15 cellular contexts compared by ENCODE assay signal in genomic region chr22:23534851-23535717, GRCh38. TPM values are rescaled to one million over a fixed set of nuclear protein-coding genes. Genes with fewer than 3 reads are reported as not detected.
DNase-seq lines count a peak whose midpoint lies in the region; ATAC-seq and TF ChIP-seq lines count a peak whose summit lies in the region.
"Had no signal": no experiment of that assay in that cellular context is flagged by ENCODE, and none has a peak within 500 bp of the region (broad histone marks: within the 10 kb centered on the region; RNA-seq: fewer than 3 reads in every experiment).

No MANE protein-coding gene starts in this region.

- intact Hi-C loops in left lung (cut with DNase I) = no loop called here

- H3K27ac ChIP-seq in RWPE2 (ENCODE audit: poor library complexity, severe bottlenecking) (no peak overlapping the region), left lung (no peak overlapping the region)
- H3K27ac ChIP-seq: right atrium auricular region had no signal

- H3K4me1 ChIP-seq in RWPE2 (ENCODE audit: insufficient read depth, poor library complexity, severe bottlenecking) (no peaks in the 10 kb centered on the region), left lung (peaks cover 0 to 10% of the 10 kb centered on the region in 2 donors)
- H3K4me1 ChIP-seq: right atrium auricular region had no signal

- H3K36me3 ChIP-seq in RWPE2 (ENCODE audit: low read depth) = no peaks in the 10 kb centered on the region
- no peaks in the 10 kb centered on the region for H3K36me3 ChIP-seq in left lung
- H3K36me3 ChIP-seq: right atrium auricular region had no signal

- peak; percentile 4 for DNase-seq in GM10266 (ENCODE audit: extremely low spot score)
- DNase-seq in RWPE2 (ENCODE audit: low spot score) = peak; percentile 34
- peak; percentile 27 to 75 for DNase-seq in left lung
- no peak for DNase-seq in stimulated activated effector memory CD8-positive, alpha-beta T cell treated with anti-CD3 and anti-CD28 coated beads, Interleukin-12 subunit alpha, Interleukin-12 subunit beta, amount 100 ng/mL, for 72 hours (ENCODE audit: low spot score in 2 of 2)
- no peak for DNase-seq in NCI-H2196 (lab: John Stamatoyannopoulos, UW; ENCODE audit: unreplicated experiment)
- DNase-seq in T-helper 9 cell = no peak
- DNase-seq: activated T-cell treated with anti-CD3 and anti-CD28 coated beads for 4 hours; CD4-positive, alpha-beta memory T cell; HCEC 1CT; NCI-H1048; stimulated activated CD4-positive, alpha-beta T cell treated with anti-CD3 and anti-CD28 coated beads, Interleukin-4, amount 100 ng/mL, for 4 hours; stimulated activated naive CD4-positive, alpha-beta T cell had no signal

- H3K9me3 ChIP-seq in RWPE2 (ENCODE audit: severe bottlenecking) = no peaks in the 10 kb centered on the region
- H3K9me3 ChIP-seq in left lung = no peaks in the 10 kb centered on the region
- H3K9me3 ChIP-seq: right atrium auricular region, SK-N-SH had no signal

- no peaks in the 10 kb centered on the region for H3K36me3 Mint-ChIP-seq in stimulated activated effector memory CD8-positive, alpha-beta T cell treated with anti-CD3 and anti-CD28 coated beads, Interleukin-12 subunit alpha, Interleukin-12 subunit beta, amount 100 ng/mL, for 72 hours
- H3K36me3 Mint-ChIP-seq: CD4-positive, alpha-beta memory T cell had no signal

- TF ChIP-seq CTCF in GM10266 (IDR thresholded peaks at IDR 0.05; ENCODE audit: control insufficient read depth, insufficient read depth, low read depth, missing control alignments) (no peak), RWPE2 (IDR thresholded peaks at IDR 0.05; ENCODE audit: poor library complexity, severe bottlenecking) (no peak), left lung (IDR thresholded peaks at IDR 0.05) (no peak)

- H3K27me3 ChIP-seq in RWPE2 (ENCODE audit: insufficient read depth, poor library complexity, severe bottlenecking) (no peaks in the 10 kb centered on the region), left lung (no peaks in the 10 kb centered on the region)
- H3K27me3 ChIP-seq: right atrium auricular region had no signal

- no peaks in the 10 kb centered on the region for H3K9me3 Mint-ChIP-seq in stimulated activated effector memory CD8-positive, alpha-beta T cell treated with anti-CD3 and anti-CD28 coated beads, Interleukin-12 subunit alpha, Interleukin-12 subunit beta, amount 100 ng/mL, for 72 hours
- H3K9me3 Mint-ChIP-seq: CD4-positive, alpha-beta memory T cell had no signal

- no peak overlapping the region for H3K4me3 Mint-ChIP-seq in stimulated activated effector memory CD8-positive, alpha-beta T cell treated with anti-CD3 and anti-CD28 coated beads, Interleukin-12 subunit alpha, Interleukin-12 subunit beta, amount 100 ng/mL, for 72 hours
- H3K4me3 Mint-ChIP-seq: CD4-positive, alpha-beta memory T cell had no signal

- H3K4me3 ChIP-seq in RWPE2 (ENCODE audit: severe bottlenecking) (no peak overlapping the region), left lung (no peak overlapping the region)
- H3K4me3 ChIP-seq: right atrium auricular region had no signal

- peaks cover 20% of the 10 kb centered on the region for H3K4me1 Mint-ChIP-seq in stimulated activated effector memory CD8-positive, alpha-beta T cell treated with anti-CD3 and anti-CD28 coated beads, Interleukin-12 subunit alpha, Interleukin-12 subunit beta, amount 100 ng/mL, for 72 hours

- peak overlapping the region; percentile 57 for H3K27ac Mint-ChIP-seq in stimulated activated effector memory CD8-positive, alpha-beta T cell treated with anti-CD3 and anti-CD28 coated beads, Interleukin-12 subunit alpha, Interleukin-12 subunit beta, amount 100 ng/mL, for 72 hours

- ATAC-seq in RWPE2 (ENCODE audit: low read depth) (no peak), left lung (no peak), HG03432 (IDR thresholded peaks at IDR 0.05; ENCODE audit: unreplicated experiment) (no peak)
- ATAC-seq in stimulated activated effector memory CD8-positive, alpha-beta T cell treated with anti-CD3 and anti-CD28 coated beads, Interleukin-12 subunit alpha, Interleukin-12 subunit beta, amount 100 ng/mL, for 72 hours = no peak

RNA-seq across cellular contexts. Expression of gene IGLL1, which starts 45.0 kb away (rescaled TPM):
- total RNA-seq in left lung = not detected
- total RNA-seq: CD4-positive, alpha-beta memory T cell; right atrium auricular region had no signal

Comparison
In these comparisons a context has a peak if more than half of its experiments do, and no peak if none do; other contexts are left out.
1. DNase-seq: peak in GM10266 (single experiment), RWPE2 (single experiment) and left lung (2 of 2); none in stimulated activated effector memory CD8-positive, alpha-beta T cell treated with anti-CD3 and anti-CD28 coated beads, Interleukin-12 subunit alpha, Interleukin-12 subunit beta, amount 100 ng/mL, for 72 hours (0 of 2), NCI-H2196 (single experiment) and T-helper 9 cell (single experiment).